In the genomic region with DNA sequence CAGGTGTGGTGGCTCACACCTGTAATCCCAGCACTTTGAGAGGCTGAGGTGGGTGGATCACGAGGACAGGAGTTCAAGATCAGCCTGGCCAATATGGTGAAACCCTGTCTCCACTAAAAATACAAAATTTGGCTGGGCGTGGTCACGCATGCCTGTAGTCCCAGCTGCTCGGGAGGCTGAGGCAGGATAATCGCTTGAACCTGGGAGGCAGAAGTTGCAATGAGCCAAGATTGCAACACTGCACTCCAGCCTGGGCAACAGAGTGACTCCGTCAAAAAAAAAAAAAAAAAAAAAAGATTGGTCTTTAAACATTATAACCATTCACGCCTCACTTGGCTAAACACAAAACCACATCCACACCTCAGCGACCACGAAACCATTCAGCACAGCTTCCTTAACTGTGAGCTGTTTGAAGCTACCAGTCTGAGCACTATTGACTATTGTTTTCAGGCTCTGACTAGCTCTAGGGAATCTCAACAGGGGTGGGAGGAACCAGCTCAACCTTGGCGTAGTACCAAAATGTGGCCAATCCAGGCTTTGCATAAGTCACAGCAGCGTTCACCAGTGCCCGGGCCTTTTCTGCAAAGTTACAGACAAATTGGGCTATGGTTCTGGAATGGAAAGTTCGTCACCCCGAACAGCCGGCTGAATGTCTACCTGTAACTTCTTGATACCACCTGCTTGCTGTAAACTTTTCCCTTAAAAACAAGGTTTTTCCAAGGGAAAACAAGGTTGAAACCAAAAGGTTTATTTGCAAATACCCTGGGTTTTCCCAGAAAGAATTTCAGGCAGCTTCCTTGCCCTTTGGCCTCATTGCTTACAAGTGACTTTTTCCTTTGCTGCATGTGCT, we compare ENCODE assay signal across 8 cellular contexts.
DNase-seq lines count a peak whose midpoint lies in the region; ATAC-seq and TF ChIP-seq lines count a peak whose summit lies in the region.

No MANE protein-coding gene starts in this region.

- H2AFZ ChIP-seq in ACC112 (ENCODE audit: low read length, unreplicated experiment): no peak overlapping the region

- peak overlapping the region; percentile 55; the same call in 1 of the 2 replicates for H3K4me3 ChIP-seq in ACC112 (ENCODE audit: low read depth, low read length)
- H3K4me3 ChIP-seq in upper lobe of right lung: no peak overlapping the region

- TF ChIP-seq CTCF in upper lobe of right lung (IDR thresholded peaks at IDR 0.05): no peak

- no peaks in the 10 kb centered on the region for H3K36me3 Mint-ChIP-seq in activated naive CD8-positive, alpha-beta T cell treated with anti-CD3 and anti-CD28 coated beads, Interleukin-2, amount 10 ng/mL, durations not matched to agents 7 days and 5 days

- peak overlapping the region; percentile 48; the same call in 1 of the 2 replicates for H3K27ac ChIP-seq in ACC112 (ENCODE audit: low read depth, low read length)
- H3K27ac ChIP-seq in upper lobe of right lung: no peak overlapping the region

- H3K4me3 Mint-ChIP-seq in activated naive CD8-positive, alpha-beta T cell treated with anti-CD3 and anti-CD28 coated beads, Interleukin-2, amount 10 ng/mL, durations not matched to agents 7 days and 5 days: no peak overlapping the region

- no peaks in the 10 kb centered on the region for H3K4me1 ChIP-seq in ACC112 (ENCODE audit: control insufficient read depth, insufficient read depth, low read length, unreplicated experiment)
- peaks cover 9% of the 10 kb centered on the region for H3K4me1 ChIP-seq in upper lobe of right lung

- peaks cover 18% of the 10 kb centered on the region for H3K27me3 Mint-ChIP-seq in activated naive CD8-positive, alpha-beta T cell treated with anti-CD3 and anti-CD28 coated beads, Interleukin-2, amount 10 ng/mL, durations not matched to agents 7 days and 5 days

- H3K36me3 ChIP-seq in ACC112 (ENCODE audit: insufficient read depth, low read length) (no peaks in the 10 kb centered on the region), upper lobe of right lung (no peaks in the 10 kb centered on the region)

- peaks cover 4% of the 10 kb centered on the region for H3K4me1 Mint-ChIP-seq in activated naive CD8-positive, alpha-beta T cell treated with anti-CD3 and anti-CD28 coated beads, Interleukin-2, amount 10 ng/mL, durations not matched to agents 7 days and 5 days

- no peaks in the 10 kb centered on the region for H3K9me3 ChIP-seq in upper lobe of right lung

- no peaks in the 10 kb centered on the region for H3K79me2 ChIP-seq in ACC112 (ENCODE audit: control insufficient read depth, insufficient read depth, low read length, unreplicated experiment)

- intact Hi-C loops in upper lobe of right lung (cut with DNase I): no loop called here

- peak; percentile 78 for DNase-seq in NCI-H1048 (lab: John Stamatoyannopoulos, UW)
- no peak for DNase-seq in activated naive CD8-positive, alpha-beta T cell treated with anti-CD3 and anti-CD28 coated beads, Interleukin-2, amount 10 ng/mL, durations not matched to agents 7 days and 5 days
- DNase-seq in iris pigment epithelial cell (ENCODE audit: low read depth): peak; percentile 63
- no peak for DNase-seq in upper lobe of right lung
- DNase-seq in effector CD4-positive, alpha-beta T cell: no peak

- ATAC-seq in GM18511 (IDR thresholded peaks at IDR 0.05; ENCODE audit: unreplicated experiment): peak; percentile 99
- peak; percentile 98 for ATAC-seq in HG02852 (IDR thresholded peaks at IDR 0.05; ENCODE audit: unreplicated experiment)
- ATAC-seq in activated naive CD8-positive, alpha-beta T cell treated with anti-CD3 and anti-CD28 coated beads, Interleukin-2, amount 10 ng/mL, durations not matched to agents 7 days and 5 days (ENCODE audit: low read depth): peak; percentile 50
- peak; percentile 85 for ATAC-seq in upper lobe of right lung

- H3K27ac Mint-ChIP-seq in activated naive CD8-positive, alpha-beta T cell treated with anti-CD3 and anti-CD28 coated beads, Interleukin-2, amount 10 ng/mL, durations not matched to agents 7 days and 5 days: no peak overlapping the region

- POLR2A ChIA-PET in activated naive CD8-positive, alpha-beta T cell treated with anti-CD3 and anti-CD28 coated beads, Interleukin-2, amount 10 ng/mL, durations not matched to agents 7 days and 5 days (lab: Charles Lee): no interaction called here

- H3K27me3 ChIP-seq in ACC112 (ENCODE audit: insufficient read depth, low read length) (no peaks in the 10 kb centered on the region), upper lobe of right lung (no peaks in the 10 kb centered on the region)

- H3K9me3 Mint-ChIP-seq in activated naive CD8-positive, alpha-beta T cell treated with anti-CD3 and anti-CD28 coated beads, Interleukin-2, amount 10 ng/mL, durations not matched to agents 7 days and 5 days: no peaks in the 10 kb centered on the region

Comparison
In these comparisons a context has a peak if more than half of its experiments do, and no peak if none do; other contexts are left out.
1. DNase-seq: peak in NCI-H1048 (single experiment) and iris pigment epithelial cell (single experiment); none in activated naive CD8-positive, alpha-beta T cell treated with anti-CD3 and anti-CD28 coated beads, Interleukin-2, amount 10 ng/mL, durations not matched to agents 7 days and 5 days (single experiment), upper lobe of right lung (single experiment) and effector CD4-positive, alpha-beta T cell (single experiment).
2. Peak in every context shown above with its lines, with median percentiles within 50 percentile points of each other: ATAC-seq.